In the genomic region with DNA sequence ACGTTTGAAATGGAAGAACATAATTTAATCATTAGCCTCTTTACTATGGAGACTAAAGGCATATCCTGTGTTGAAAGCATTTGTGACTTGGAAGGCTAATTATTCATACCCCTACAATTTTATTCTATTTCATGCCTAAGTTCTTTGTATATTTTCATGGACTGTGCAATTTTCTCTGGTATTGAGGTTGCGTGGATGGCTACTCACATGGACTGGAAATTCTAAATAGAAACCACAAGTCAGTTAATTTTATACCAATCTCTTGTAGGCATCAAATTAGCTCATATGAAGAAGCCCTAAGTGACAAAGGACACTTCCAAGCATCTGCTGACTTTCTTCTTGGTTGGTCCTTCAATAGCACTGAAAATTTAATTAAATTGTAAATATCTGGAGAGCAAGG, we compare ENCODE assay signal across 17 cellular contexts.
DNase-seq lines count a peak whose midpoint lies in the region; ATAC-seq and TF ChIP-seq lines count a peak whose summit lies in the region.
"Had no signal": no experiment of that assay in that cellular context is flagged by ENCODE, and none has a peak within 500 bp of the region (broad histone marks: within the 10 kb centered on the region; RNA-seq: fewer than 3 reads in every experiment).

No MANE protein-coding gene starts in this region.

- H3K4me3 Mint-ChIP-seq in HFFc6, result no peak overlapping the region
- no peak overlapping the region for H3K4me3 Mint-ChIP-seq in WTC11
- H3K4me3 Mint-ChIP-seq: CD8-positive, alpha-beta T cell had no signal

- H3K36me3 ChIP-seq in SJCRH30, result no peaks in the 10 kb centered on the region
- H3K36me3 ChIP-seq: BLaER1 treated with 17β-estradiol and CSF1 and Interleukin-3, amounts not matched to agents 10 nM and 100 nM had no signal

- intact Hi-C loops in posterior cingulate gyrus (cut with DNase I), result no loop called here

- in situ Hi-C loops in ACHN (cut with HindIII; ENCODE audit: low pct_ligation_motif_present, low pct_unique_long_range_greater_than_20kb, low sequenced_read_pairs), result no loop called here

- no peaks in the 10 kb centered on the region for H3K9me3 ChIP-seq in SJCRH30 (replicated peaks)
- H3K9me3 ChIP-seq: BLaER1 treated with 17β-estradiol and CSF1 and Interleukin-3, amounts not matched to agents 10 nM and 100 nM had no signal

- DNase-seq in ACHN (peak; percentile 15), DMS79 (lab: John Stamatoyannopoulos, UW) (peak; percentile 75), SJCRH30 (peak in 1 of 2 experiments; percentile 34), kidney glomerular epithelial cell (lab: John Stamatoyannopoulos, UW) (peak; percentile 92), posterior cingulate gyrus (no peak), AML-193 (lab: John Stamatoyannopoulos, UW) (no peak), HFFc6 (no peak), WTC11 (ENCODE audit: low spot score) (no peak)
- DNase-seq: CD8-positive, alpha-beta T cell; DMS 273 treated with DMSO at 0.1 percent for 48 hours; DMS53; GDM1; GOT3; H7; KG1 had no signal

- H3K27ac Mint-ChIP-seq in HFFc6 (no peak overlapping the region), WTC11 (no peak overlapping the region)
- H3K27ac Mint-ChIP-seq: CD8-positive, alpha-beta T cell had no signal

- H3K4me1 Mint-ChIP-seq in HFFc6 (ENCODE audit: low read depth) (no peaks in the 10 kb centered on the region), WTC11 (peaks cover 10% of the 10 kb centered on the region)

- H3K27me3 ChIP-seq in SJCRH30, result no peaks in the 10 kb centered on the region
- H3K27me3 ChIP-seq: BLaER1 treated with 17β-estradiol and CSF1 and Interleukin-3, amounts not matched to agents 10 nM and 100 nM had no signal

- H3K4me3 ChIP-seq in SJCRH30, result no peak overlapping the region
- H3K4me3 ChIP-seq: BLaER1 treated with 17β-estradiol and CSF1 and Interleukin-3, amounts not matched to agents 10 nM and 100 nM had no signal

- H3K27me3 Mint-ChIP-seq in HFFc6 (ENCODE audit: insufficient read depth) (no peaks in the 10 kb centered on the region), WTC11 (ENCODE audit: low read depth) (no peaks in the 10 kb centered on the region)

- H3K9me3 Mint-ChIP-seq in HFFc6 (peaks cover 4% of the 10 kb centered on the region; the same call in 1 of the 2 replicates), WTC11 (peaks cover 4% of the 10 kb centered on the region; the same call in 1 of the 2 replicates)

- no peak for ATAC-seq in WTC11
- ATAC-seq: CD8-positive, alpha-beta T cell; HCT116 had no signal

- TF ChIP-seq CTCF in HFFc6 (IDR thresholded peaks at IDR 0.05) (no peak), WTC11 (IDR thresholded peaks at IDR 0.05) (no peak)

- peak overlapping the region; percentile 67 for H3K27ac ChIP-seq in SJCRH30
- H3K27ac ChIP-seq: BLaER1 treated with 17β-estradiol and CSF1 and Interleukin-3, amounts not matched to agents 10 nM and 100 nM had no signal

- CTCF ChIA-PET in WTC11 (lab: Charles Lee), result no interaction called here

- H3K4me1 ChIP-seq in SJCRH30, result peaks cover 17% of the 10 kb centered on the region

- POLR2A ChIA-PET in WTC11 (lab: Charles Lee), result no interaction called here

- H3K36me3 Mint-ChIP-seq in HFFc6 (ENCODE audit: low read depth), result no peaks in the 10 kb centered on the region
- H3K36me3 Mint-ChIP-seq in WTC11, result no peaks in the 10 kb centered on the region
- H3K36me3 Mint-ChIP-seq: CD8-positive, alpha-beta T cell had no signal

TF ChIP-seq in WTC11, 78 proteins besides CTCF, POLR2A, EP300 and RAD21:
- TF ChIP-seq RELA (CRISPR knock-in tag; IDR thresholded peaks at IDR 0.05; ENCODE audit: borderline replicate concordance), result no peak
- no peak for TF ChIP-seq SP1 (CRISPR knock-in tag; conservative IDR thresholded peaks at IDR 0.05)
- TF ChIP-seq ZNF396 (CRISPR knock-in tag; IDR thresholded peaks at IDR 0.05; ENCODE audit: borderline replicate concordance), result no peak
- no peak for TF ChIP-seq PRRX2 (CRISPR knock-in tag; IDR thresholded peaks at IDR 0.05)
- TF ChIP-seq NR3C1 (CRISPR knock-in tag; conservative IDR thresholded peaks at IDR 0.05; ENCODE audit: low read depth), result no peak
- TF ChIP-seq, protein P1, sequence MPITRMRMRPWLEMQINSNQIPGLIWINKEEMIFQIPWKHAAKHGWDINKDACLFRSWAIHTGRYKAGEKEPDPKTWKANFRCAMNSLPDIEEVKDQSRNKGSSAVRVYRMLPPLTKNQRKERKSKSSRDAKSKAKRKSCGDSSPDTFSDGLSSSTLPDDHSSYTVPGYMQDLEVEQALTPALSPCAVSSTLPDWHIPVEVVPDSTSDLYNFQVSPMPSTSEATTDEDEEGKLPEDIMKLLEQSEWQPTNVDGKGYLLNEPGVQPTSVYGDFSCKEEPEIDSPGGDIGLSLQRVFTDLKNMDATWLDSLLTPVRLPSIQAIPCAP (CRISPR knock-in tag; IDR thresholded peaks at IDR 0.05), result no peak
- TF ChIP-seq NR1H2 (CRISPR knock-in tag; IDR thresholded peaks at IDR 0.05), result no peak
- no peak for TF ChIP-seq ATF1 (CRISPR knock-in tag; IDR thresholded peaks at IDR 0.05)
- TF ChIP-seq ESRRA (CRISPR knock-in tag; IDR thresholded peaks at IDR 0.05; ENCODE audit: borderline replicate concordance), result no peak
- TF ChIP-seq, protein P2, sequence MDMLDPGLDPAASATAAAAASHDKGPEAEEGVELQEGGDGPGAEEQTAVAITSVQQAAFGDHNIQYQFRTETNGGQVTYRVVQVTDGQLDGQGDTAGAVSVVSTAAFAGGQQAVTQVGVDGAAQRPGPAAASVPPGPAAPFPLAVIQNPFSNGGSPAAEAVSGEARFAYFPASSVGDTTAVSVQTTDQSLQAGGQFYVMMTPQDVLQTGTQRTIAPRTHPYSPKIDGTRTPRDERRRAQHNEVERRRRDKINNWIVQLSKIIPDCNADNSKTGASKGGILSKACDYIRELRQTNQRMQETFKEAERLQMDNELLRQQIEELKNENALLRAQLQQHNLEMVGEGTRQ (CRISPR knock-in tag; IDR thresholded peaks at IDR 0.05), result no peak
- TF ChIP-seq NR2C2 (CRISPR knock-in tag; IDR thresholded peaks at IDR 0.05), result no peak
- TF ChIP-seq ZNF671 (CRISPR knock-in tag; IDR thresholded peaks at IDR 0.05), result no peak

Comparison
In these comparisons a context has a peak if more than half of its experiments do, and no peak if none do; other contexts are left out.
1. DNase-seq: peak in ACHN (single experiment), DMS79 (single experiment) and kidney glomerular epithelial cell (single experiment); none in posterior cingulate gyrus (0 of 10), AML-193 (0 of 2), HFFc6 (single experiment) and WTC11 (single experiment).